1 cellular context compared by ENCODE assay signal in the genomic region with DNA sequence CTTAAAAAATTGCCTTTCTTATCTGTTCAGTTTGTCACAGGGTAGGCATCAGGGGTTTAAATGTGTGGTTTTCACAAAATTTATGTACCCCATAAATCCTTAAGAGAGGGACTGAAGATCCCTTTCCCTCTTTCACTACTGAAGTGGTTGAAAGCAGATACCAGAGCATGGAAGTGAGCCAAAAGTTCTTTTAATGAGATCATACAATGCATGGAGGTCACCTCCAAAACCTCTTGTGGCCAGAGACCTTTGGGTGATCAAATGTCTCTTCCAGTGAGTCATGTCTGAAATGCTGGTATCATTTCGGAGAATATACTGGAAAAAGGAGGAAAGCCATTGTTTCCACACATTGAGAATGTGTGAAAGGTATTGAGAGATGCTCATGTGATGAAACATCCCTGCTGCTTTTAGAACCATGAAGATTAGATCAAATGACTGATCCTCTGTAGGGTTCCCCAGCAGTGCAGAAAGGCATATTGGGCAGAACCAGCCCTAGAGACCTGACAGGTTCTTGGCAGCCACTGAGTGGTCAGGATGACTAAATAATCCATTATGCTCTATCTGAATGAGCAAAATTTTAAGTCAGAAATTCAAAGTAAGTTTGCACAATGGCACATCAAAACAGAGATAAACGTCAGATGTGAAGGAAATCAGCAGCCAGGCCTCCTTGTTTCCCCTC.
TF ChIP-seq lines count a peak whose summit lies in the region.

No MANE protein-coding gene starts in this region.

TF ChIP-seq in HEK293, 187 proteins besides CTCF, POLR2A, EP300 and RAD21 (continued from another document and continues in another):
- TF ChIP-seq, protein P1, sequence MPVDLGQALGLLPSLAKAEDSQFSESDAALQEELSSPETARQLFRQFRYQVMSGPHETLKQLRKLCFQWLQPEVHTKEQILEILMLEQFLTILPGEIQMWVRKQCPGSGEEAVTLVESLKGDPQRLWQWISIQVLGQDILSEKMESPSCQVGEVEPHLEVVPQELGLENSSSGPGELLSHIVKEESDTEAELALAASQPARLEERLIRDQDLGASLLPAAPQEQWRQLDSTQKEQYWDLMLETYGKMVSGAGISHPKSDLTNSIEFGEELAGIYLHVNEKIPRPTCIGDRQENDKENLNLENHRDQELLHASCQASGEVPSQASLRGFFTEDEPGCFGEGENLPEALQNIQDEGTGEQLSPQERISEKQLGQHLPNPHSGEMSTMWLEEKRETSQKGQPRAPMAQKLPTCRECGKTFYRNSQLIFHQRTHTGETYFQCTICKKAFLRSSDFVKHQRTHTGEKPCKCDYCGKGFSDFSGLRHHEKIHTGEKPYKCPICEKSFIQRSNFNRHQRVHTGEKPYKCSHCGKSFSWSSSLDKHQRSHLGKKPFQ (tag by site-specific recombination; IDR thresholded peaks at IDR 0.05) = peak; percentile 54; the same call in 1 of the 2 replicates
- TF ChIP-seq GLIS1 (tag by site-specific recombination; IDR thresholded peaks at IDR 0.05) = peak; percentile 82
- TF ChIP-seq YY1 (tag by site-specific recombination; IDR thresholded peaks at IDR 0.05) = no peak
- TF ChIP-seq, protein P2, sequence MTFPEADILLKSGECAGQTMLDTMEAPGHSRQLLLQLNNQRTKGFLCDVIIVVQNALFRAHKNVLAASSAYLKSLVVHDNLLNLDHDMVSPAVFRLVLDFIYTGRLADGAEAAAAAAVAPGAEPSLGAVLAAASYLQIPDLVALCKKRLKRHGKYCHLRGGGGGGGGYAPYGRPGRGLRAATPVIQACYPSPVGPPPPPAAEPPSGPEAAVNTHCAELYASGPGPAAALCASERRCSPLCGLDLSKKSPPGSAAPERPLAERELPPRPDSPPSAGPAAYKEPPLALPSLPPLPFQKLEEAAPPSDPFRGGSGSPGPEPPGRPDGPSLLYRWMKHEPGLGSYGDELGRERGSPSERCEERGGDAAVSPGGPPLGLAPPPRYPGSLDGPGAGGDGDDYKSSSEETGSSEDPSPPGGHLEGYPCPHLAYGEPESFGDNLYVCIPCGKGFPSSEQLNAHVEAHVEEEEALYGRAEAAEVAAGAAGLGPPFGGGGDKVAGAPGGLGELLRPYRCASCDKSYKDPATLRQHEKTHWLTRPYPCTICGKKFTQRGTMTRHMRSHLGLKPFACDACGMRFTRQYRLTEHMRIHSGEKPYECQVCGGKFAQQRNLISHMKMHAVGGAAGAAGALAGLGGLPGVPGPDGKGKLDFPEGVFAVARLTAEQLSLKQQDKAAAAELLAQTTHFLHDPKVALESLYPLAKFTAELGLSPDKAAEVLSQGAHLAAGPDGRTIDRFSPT (tag by site-specific recombination; IDR thresholded peaks at IDR 0.05) = peak; percentile 86
- peak; percentile 84 for TF ChIP-seq KLF8 (tag by site-specific recombination; IDR thresholded peaks at IDR 0.05)
- no peak for TF ChIP-seq ZNF175 (tag by site-specific recombination; IDR thresholded peaks at IDR 0.05)
- peak; percentile 90 for TF ChIP-seq ZNF660 (tag by site-specific recombination; IDR thresholded peaks at IDR 0.05)
- peak; percentile 94 for TF ChIP-seq ZNF600 (tag by site-specific recombination; IDR thresholded peaks at IDR 0.05)
- TF ChIP-seq ZNF747 (tag by site-specific recombination; IDR thresholded peaks at IDR 0.05) = no peak
- TF ChIP-seq ZNF768 (tag by site-specific recombination; IDR thresholded peaks at IDR 0.05) = no peak
- TF ChIP-seq ZNF560 (tag by site-specific recombination; IDR thresholded peaks at IDR 0.05; ENCODE audit: borderline replicate concordance) = no peak
- no peak for TF ChIP-seq ZNF155 (tag by site-specific recombination; IDR thresholded peaks at IDR 0.05)
- TF ChIP-seq REPIN1 (tag by site-specific recombination; IDR thresholded peaks at IDR 0.05; ENCODE audit: low read depth) = no peak
- TF ChIP-seq IKZF3 (tag by site-specific recombination; IDR thresholded peaks at IDR 0.05) = peak; percentile 98
- no peak; the same call in 1 of the 2 replicates for TF ChIP-seq ZNF10 (tag by site-specific recombination; IDR thresholded peaks at IDR 0.05)
- TF ChIP-seq ZNF623 (tag by site-specific recombination; IDR thresholded peaks at IDR 0.05) = peak; percentile 46
- no peak for TF ChIP-seq ZNF48 (tag by site-specific recombination; IDR thresholded peaks at IDR 0.05)
- no peak for TF ChIP-seq ZNF791 (tag by site-specific recombination; IDR thresholded peaks at IDR 0.05)
- TF ChIP-seq ZNF426 (tag by site-specific recombination; IDR thresholded peaks at IDR 0.05) = no peak
- TF ChIP-seq, protein P3, sequence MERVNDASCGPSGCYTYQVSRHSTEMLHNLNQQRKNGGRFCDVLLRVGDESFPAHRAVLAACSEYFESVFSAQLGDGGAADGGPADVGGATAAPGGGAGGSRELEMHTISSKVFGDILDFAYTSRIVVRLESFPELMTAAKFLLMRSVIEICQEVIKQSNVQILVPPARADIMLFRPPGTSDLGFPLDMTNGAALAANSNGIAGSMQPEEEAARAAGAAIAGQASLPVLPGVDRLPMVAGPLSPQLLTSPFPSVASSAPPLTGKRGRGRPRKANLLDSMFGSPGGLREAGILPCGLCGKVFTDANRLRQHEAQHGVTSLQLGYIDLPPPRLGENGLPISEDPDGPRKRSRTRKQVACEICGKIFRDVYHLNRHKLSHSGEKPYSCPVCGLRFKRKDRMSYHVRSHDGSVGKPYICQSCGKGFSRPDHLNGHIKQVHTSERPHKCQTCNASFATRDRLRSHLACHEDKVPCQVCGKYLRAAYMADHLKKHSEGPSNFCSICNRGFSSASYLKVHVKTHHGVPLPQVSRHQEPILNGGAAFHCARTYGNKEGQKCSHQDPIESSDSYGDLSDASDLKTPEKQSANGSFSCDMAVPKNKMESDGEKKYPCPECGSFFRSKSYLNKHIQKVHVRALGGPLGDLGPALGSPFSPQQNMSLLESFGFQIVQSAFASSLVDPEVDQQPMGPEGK (tag by site-specific recombination; IDR thresholded peaks at IDR 0.05) = peak; percentile 70
- TF ChIP-seq ZNF654 (tag by site-specific recombination; IDR thresholded peaks at IDR 0.05; ENCODE audit: low read depth) = no peak
- TF ChIP-seq ZNF223 (tag by site-specific recombination; IDR thresholded peaks at IDR 0.05) = peak; percentile 44; the same call in 1 of the 2 replicates
- peak; percentile 94 for TF ChIP-seq ZXDB (tag by site-specific recombination; IDR thresholded peaks at IDR 0.05)
- peak; percentile 96 for TF ChIP-seq ZNF366 (tag by site-specific recombination; conservative IDR thresholded peaks at IDR 0.05)
- TF ChIP-seq, protein P4, sequence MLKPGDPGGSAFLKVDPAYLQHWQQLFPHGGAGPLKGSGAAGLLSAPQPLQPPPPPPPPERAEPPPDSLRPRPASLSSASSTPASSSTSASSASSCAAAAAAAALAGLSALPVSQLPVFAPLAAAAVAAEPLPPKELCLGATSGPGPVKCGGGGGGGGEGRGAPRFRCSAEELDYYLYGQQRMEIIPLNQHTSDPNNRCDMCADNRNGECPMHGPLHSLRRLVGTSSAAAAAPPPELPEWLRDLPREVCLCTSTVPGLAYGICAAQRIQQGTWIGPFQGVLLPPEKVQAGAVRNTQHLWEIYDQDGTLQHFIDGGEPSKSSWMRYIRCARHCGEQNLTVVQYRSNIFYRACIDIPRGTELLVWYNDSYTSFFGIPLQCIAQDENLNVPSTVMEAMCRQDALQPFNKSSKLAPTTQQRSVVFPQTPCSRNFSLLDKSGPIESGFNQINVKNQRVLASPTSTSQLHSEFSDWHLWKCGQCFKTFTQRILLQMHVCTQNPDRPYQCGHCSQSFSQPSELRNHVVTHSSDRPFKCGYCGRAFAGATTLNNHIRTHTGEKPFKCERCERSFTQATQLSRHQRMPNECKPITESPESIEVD (tag by site-specific recombination; IDR thresholded peaks at IDR 0.05) = peak; percentile 95
- peak; percentile 93 for TF ChIP-seq ZSCAN30 (tag by site-specific recombination; IDR thresholded peaks at IDR 0.05)
- TF ChIP-seq ZNF561 (tag by site-specific recombination; IDR thresholded peaks at IDR 0.05; ENCODE audit: borderline replicate concordance) = peak; percentile 66
- peak; percentile 97 for TF ChIP-seq ZNF24 (tag by site-specific recombination; IDR thresholded peaks at IDR 0.05)
- peak; percentile 30; the same call in 1 of the 2 replicates for TF ChIP-seq SCRT1 (tag by site-specific recombination; IDR thresholded peaks at IDR 0.05; ENCODE audit: borderline replicate concordance)
- peak; percentile 91 for TF ChIP-seq OSR2 (tag by site-specific recombination; IDR thresholded peaks at IDR 0.05)
- TF ChIP-seq ZNF2 (tag by site-specific recombination; IDR thresholded peaks at IDR 0.05) = peak; percentile 84
- TF ChIP-seq ZNF629 (tag by site-specific recombination; IDR thresholded peaks at IDR 0.05) = peak; percentile 96
- TF ChIP-seq SP7 (tag by site-specific recombination; IDR thresholded peaks at IDR 0.05) = peak; percentile 99
- TF ChIP-seq, protein P5, sequence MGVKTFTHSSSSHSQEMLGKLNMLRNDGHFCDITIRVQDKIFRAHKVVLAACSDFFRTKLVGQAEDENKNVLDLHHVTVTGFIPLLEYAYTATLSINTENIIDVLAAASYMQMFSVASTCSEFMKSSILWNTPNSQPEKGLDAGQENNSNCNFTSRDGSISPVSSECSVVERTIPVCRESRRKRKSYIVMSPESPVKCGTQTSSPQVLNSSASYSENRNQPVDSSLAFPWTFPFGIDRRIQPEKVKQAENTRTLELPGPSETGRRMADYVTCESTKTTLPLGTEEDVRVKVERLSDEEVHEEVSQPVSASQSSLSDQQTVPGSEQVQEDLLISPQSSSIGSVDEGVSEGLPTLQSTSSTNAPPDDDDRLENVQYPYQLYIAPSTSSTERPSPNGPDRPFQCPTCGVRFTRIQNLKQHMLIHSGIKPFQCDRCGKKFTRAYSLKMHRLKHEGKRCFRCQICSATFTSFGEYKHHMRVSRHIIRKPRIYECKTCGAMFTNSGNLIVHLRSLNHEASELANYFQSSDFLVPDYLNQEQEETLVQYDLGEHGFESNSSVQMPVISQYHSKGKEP (tag by site-specific recombination; IDR thresholded peaks at IDR 0.05) = peak; percentile 82; the same call in 1 of the 2 replicates
- TF ChIP-seq, protein P6, sequence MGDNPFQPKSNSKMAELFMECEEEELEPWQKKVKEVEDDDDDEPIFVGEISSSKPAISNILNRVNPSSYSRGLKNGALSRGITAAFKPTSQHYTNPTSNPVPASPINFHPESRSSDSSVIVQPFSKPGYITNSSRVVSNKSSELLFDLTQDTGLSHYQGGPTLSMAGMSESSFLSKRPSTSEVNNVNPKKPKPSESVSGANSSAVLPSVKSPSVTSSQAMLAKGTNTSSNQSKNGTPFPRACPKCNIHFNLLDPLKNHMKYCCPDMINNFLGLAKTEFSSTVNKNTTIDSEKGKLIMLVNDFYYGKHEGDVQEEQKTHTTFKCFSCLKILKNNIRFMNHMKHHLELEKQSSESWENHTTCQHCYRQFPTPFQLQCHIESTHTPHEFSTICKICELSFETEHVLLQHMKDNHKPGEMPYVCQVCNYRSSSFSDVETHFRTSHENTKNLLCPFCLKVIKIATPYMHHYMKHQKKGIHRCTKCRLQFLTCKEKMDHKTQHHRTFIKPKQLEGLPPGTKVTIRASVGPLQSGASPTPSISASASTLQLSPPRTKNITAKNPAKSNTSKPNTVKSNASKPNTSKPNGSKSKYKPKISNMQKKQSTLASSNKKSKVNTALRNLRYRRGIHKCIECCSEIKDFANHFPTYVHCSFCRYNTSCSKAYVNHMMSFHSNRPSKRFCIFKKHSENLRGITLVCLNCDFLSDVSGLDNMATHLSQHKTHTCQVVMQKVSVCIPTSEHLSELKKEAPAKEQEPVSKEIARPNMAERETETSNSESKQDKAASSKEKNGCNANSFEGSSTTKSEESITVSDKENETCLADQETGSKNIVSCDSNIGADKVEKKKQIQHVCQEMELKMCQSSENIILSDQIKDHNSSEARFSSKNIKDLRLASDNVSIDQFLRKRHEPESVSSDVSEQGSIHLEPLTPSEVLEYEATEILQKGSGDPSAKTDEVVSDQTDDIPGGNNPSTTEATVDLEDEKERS (tag by site-specific recombination; IDR thresholded peaks at IDR 0.05) = peak; percentile 67; the same call in 1 of the 2 replicates
- TF ChIP-seq SCRT2 (tag by site-specific recombination; IDR thresholded peaks at IDR 0.05) = peak; percentile 56
- peak; percentile 78 for TF ChIP-seq GFI1B (tag by site-specific recombination; IDR thresholded peaks at IDR 0.05)
- no peak for TF ChIP-seq ZBTB7A (tag by site-specific recombination; IDR thresholded peaks at IDR 0.05; ENCODE audit: low read depth)
- TF ChIP-seq ZNF146 (tag by site-specific recombination; IDR thresholded peaks at IDR 0.05) = peak; percentile 39; the same call in 1 of the 2 replicates
- no peak for TF ChIP-seq ZNF416 (tag by site-specific recombination; IDR thresholded peaks at IDR 0.05)
- no peak for TF ChIP-seq ZNF529 (tag by site-specific recombination; IDR thresholded peaks at IDR 0.05; ENCODE audit: insufficient replicate concordance)
- TF ChIP-seq ZNF555 (tag by site-specific recombination; conservative IDR thresholded peaks at IDR 0.05) = no peak; the same call in 1 of the 2 replicates
- TF ChIP-seq, protein P7, sequence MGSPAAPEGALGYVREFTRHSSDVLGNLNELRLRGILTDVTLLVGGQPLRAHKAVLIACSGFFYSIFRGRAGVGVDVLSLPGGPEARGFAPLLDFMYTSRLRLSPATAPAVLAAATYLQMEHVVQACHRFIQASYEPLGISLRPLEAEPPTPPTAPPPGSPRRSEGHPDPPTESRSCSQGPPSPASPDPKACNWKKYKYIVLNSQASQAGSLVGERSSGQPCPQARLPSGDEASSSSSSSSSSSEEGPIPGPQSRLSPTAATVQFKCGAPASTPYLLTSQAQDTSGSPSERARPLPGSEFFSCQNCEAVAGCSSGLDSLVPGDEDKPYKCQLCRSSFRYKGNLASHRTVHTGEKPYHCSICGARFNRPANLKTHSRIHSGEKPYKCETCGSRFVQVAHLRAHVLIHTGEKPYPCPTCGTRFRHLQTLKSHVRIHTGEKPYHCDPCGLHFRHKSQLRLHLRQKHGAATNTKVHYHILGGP (tag by site-specific recombination; IDR thresholded peaks at IDR 0.05) = peak; percentile 54; the same call in 1 of the 2 replicates
- no peak for TF ChIP-seq ZNF776 (tag by site-specific recombination; IDR thresholded peaks at IDR 0.05; ENCODE audit: borderline replicate concordance)
- TF ChIP-seq ZNF157 (tag by site-specific recombination; IDR thresholded peaks at IDR 0.05) = no peak
- TF ChIP-seq ZNF214 (tag by site-specific recombination; IDR thresholded peaks at IDR 0.05; ENCODE audit: borderline replicate concordance) = no peak
- TF ChIP-seq ZNF624 (tag by site-specific recombination; IDR thresholded peaks at IDR 0.05) = no peak
- TF ChIP-seq KLF16 (tag by site-specific recombination; IDR thresholded peaks at IDR 0.05) = 0 out of 2 replicates have a peak, but pooled peaks have one; percentile 13
- TF ChIP-seq ZNF548 (tag by site-specific recombination; IDR thresholded peaks at IDR 0.05) = no peak
- TF ChIP-seq OVOL3 (tag by site-specific recombination; IDR thresholded peaks at IDR 0.05) = peak; percentile 82; the same call in 1 of the 2 replicates
- TF ChIP-seq SALL2 (tag by site-specific recombination; IDR thresholded peaks at IDR 0.05; ENCODE audit: borderline replicate concordance) = no peak
- no peak for TF ChIP-seq ZNF266 (tag by site-specific recombination; IDR thresholded peaks at IDR 0.05; ENCODE audit: low read depth)
